In the genomic region with DNA sequence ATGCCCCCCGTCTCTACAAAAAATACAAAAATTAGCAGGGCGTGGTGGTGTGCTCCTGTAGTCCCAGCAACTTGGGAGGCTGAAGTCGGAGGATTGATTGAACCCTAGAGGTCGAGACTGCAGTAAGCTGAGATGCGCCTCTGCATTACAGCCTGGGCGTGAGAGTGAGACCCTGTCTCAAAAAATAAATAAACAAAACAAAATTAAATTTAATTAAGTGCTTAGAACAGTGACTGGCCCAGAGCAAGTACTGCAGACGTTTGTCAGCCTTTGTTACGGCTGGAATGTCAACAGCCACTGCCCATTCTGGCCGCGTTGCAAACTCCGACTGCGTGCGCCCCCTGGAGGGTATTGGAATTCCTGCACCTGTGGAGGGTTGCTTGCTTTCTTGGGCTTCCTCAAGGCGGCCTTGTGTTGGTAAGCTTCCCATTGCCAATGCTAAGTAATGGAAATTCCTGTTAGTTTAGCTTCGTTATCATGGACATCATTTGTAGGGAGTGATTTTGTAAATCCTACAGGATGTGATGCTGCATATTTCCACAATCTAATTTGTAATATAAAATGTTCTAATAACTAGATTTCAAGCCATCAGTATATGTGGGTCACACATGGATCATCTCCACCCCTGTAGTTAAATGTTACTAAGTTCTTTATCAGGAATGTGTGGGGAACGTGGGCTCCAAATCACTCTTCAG, we compare ENCODE assay signal across 8 cellular contexts. TPM values are rescaled to one million over a fixed set of nuclear protein-coding genes. Genes with fewer than 3 reads are reported as not detected.
DNase-seq lines count a peak whose midpoint lies in the region; ATAC-seq and TF ChIP-seq lines count a peak whose summit lies in the region.

No MANE protein-coding gene starts in this region.

- no peaks in the 10 kb centered on the region for H3K4me1 ChIP-seq in liver (ENCODE audit: control insufficient read depth in 4 of 4, insufficient read depth in 4 of 4, low read length in 3 of 4)

- H3K27me3 ChIP-seq in H7 (ENCODE audit: control insufficient read depth, insufficient read depth, low read length) (peaks cover 7% of the 10 kb centered on the region; the same call in 1 of the 2 replicates), liver (ENCODE audit: control insufficient read depth in 4 of 4, insufficient read depth in 4 of 4, low read length in 3 of 4) (peaks cover 0 to 3% (median 0%) of the 10 kb centered on the region in 4 donors)

- ATAC-seq in HG03457 (IDR thresholded peaks at IDR 0.05; ENCODE audit: unreplicated experiment), result no peak

- TF ChIP-seq CTCF in choroid plexus epithelial cell (conservative IDR thresholded peaks at IDR 0.05; ENCODE audit: low read depth, low read length) (peak; percentile 94), liver (IDR thresholded peaks at IDR 0.05; ENCODE audit: low read depth, low read length, missing input control) (peak; percentile 93)

- DNase-seq in COLO829 (ENCODE audit: low spot score) (peak; percentile 88), H7 (peak; percentile 89), NCI-H510A (lab: John Stamatoyannopoulos, UW) (peak; percentile 31), choroid plexus epithelial cell (ENCODE audit: low read depth) (peak; percentile 81)
- DNase-seq in activated CD4-positive, alpha-beta T cell treated with anti-CD3 and anti-CD28 coated beads for 48 hours, result peak; percentile 84
- DNase-seq in stimulated activated CD4-positive, alpha-beta T cell treated with anti-CD3 and anti-CD28 coated beads, TNF-alpha, amount 100 ng/mL, for 4 hours (ENCODE audit: low read depth in 3 of 3), result peak; percentile 48 to 66 (median 54)

- H3K4me3 ChIP-seq in H7 (ENCODE audit: insufficient read depth, low read depth, low read length) (no peak overlapping the region), choroid plexus epithelial cell (ENCODE audit: low read depth, low read length) (no peak overlapping the region), liver (ENCODE audit: low read depth in 1 of 3, low read length in 3 of 3) (no peak overlapping the region)

- H3K9me3 ChIP-seq in liver (ENCODE audit: control insufficient read depth in 4 of 4, low read length in 3 of 4), result no peaks in the 10 kb centered on the region

- TF ChIP-seq RAD21 in liver (IDR thresholded peaks at IDR 0.05), result peak; percentile 84 to 90

- H3K9ac ChIP-seq in liver (ENCODE audit: low read depth in 1 of 2, low read length in 2 of 2), result no peak overlapping the region

- 28% methylated on average over 16 of the region's 16 CpGs for WGBS in liver

- H3K27ac ChIP-seq in liver (ENCODE audit: low read depth in 1 of 2, low read length in 2 of 2), result no peak overlapping the region

- H3K36me3 ChIP-seq in H7 (replicated peaks; ENCODE audit: control insufficient read depth, insufficient read depth, low read length), result no peaks in the 10 kb centered on the region
- H3K36me3 ChIP-seq in liver (ENCODE audit: control insufficient read depth in 4 of 4, insufficient read depth in 3 of 4, low read depth in 1 of 4, low read length in 3 of 4), result no peaks in the 10 kb centered on the region

TF ChIP-seq in liver, 16 proteins besides CTCF, POLR2A, EP300 and RAD21:
- peak; percentile 69 for TF ChIP-seq FOXA1 (IDR thresholded peaks at IDR 0.05)
- no peak for TF ChIP-seq SP1 (IDR thresholded peaks at IDR 0.05)
- TF ChIP-seq EGR1 (IDR thresholded peaks at IDR 0.05; ENCODE audit: low read depth in 2 of 2), result no peak
- no peak for TF ChIP-seq YY1 (IDR thresholded peaks at IDR 0.05)
- TF ChIP-seq, protein P1, sequence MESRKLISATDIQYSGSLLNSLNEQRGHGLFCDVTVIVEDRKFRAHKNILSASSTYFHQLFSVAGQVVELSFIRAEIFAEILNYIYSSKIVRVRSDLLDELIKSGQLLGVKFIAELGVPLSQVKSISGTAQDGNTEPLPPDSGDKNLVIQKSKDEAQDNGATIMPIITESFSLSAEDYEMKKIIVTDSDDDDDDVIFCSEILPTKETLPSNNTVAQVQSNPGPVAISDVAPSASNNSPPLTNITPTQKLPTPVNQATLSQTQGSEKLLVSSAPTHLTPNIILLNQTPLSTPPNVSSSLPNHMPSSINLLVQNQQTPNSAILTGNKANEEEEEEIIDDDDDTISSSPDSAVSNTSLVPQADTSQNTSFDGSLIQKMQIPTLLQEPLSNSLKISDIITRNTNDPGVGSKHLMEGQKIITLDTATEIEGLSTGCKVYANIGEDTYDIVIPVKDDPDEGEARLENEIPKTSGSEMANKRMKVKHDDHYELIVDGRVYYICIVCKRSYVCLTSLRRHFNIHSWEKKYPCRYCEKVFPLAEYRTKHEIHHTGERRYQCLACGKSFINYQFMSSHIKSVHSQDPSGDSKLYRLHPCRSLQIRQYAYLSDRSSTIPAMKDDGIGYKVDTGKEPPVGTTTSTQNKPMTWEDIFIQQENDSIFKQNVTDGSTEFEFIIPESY (IDR thresholded peaks at IDR 0.05), result no peak
- TF ChIP-seq GABPA (IDR thresholded peaks at IDR 0.05 in 1 of 2, conservative IDR thresholded peaks at IDR 0.05 in 1 of 2), result no peak
- TF ChIP-seq, protein P2, sequence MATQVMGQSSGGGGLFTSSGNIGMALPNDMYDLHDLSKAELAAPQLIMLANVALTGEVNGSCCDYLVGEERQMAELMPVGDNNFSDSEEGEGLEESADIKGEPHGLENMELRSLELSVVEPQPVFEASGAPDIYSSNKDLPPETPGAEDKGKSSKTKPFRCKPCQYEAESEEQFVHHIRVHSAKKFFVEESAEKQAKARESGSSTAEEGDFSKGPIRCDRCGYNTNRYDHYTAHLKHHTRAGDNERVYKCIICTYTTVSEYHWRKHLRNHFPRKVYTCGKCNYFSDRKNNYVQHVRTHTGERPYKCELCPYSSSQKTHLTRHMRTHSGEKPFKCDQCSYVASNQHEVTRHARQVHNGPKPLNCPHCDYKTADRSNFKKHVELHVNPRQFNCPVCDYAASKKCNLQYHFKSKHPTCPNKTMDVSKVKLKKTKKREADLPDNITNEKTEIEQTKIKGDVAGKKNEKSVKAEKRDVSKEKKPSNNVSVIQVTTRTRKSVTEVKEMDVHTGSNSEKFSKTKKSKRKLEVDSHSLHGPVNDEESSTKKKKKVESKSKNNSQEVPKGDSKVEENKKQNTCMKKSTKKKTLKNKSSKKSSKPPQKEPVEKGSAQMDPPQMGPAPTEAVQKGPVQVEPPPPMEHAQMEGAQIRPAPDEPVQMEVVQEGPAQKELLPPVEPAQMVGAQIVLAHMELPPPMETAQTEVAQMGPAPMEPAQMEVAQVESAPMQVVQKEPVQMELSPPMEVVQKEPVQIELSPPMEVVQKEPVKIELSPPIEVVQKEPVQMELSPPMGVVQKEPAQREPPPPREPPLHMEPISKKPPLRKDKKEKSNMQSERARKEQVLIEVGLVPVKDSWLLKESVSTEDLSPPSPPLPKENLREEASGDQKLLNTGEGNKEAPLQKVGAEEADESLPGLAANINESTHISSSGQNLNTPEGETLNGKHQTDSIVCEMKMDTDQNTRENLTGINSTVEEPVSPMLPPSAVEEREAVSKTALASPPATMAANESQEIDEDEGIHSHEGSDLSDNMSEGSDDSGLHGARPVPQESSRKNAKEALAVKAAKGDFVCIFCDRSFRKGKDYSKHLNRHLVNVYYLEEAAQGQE (IDR thresholded peaks at IDR 0.05), result no peak
- TF ChIP-seq NR2F2 (IDR thresholded peaks at IDR 0.05), result no peak
- no peak for TF ChIP-seq JUND (IDR thresholded peaks at IDR 0.05)
- TF ChIP-seq FOXA2 (IDR thresholded peaks at IDR 0.05), result peak; percentile 85
- no peak for TF ChIP-seq TAF1 (conservative IDR thresholded peaks at IDR 0.05)
- TF ChIP-seq, protein P3, sequence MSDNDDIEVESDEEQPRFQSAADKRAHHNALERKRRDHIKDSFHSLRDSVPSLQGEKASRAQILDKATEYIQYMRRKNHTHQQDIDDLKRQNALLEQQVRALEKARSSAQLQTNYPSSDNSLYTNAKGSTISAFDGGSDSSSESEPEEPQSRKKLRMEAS (IDR thresholded peaks at IDR 0.05), result no peak
- TF ChIP-seq RXRA (IDR thresholded peaks at IDR 0.05), result no peak
- TF ChIP-seq HNF4G (IDR thresholded peaks at IDR 0.05), result no peak
- peak in 1 of 2 donors; percentile 3 for TF ChIP-seq HNF4A (conservative IDR thresholded peaks at IDR 0.05)

RNA-seq across cellular contexts. Expression of gene ATP6V1B1, which starts 15.9 kb away (rescaled TPM):
- total RNA-seq in H7 (2014; rRNA removed; shearing (Covaris generic)), result 0.14 TPM in 1 of 2 replicates, not detected in the other
- not detected for total RNA-seq in liver
- not detected for polyA plus RNA-seq in liver

RNA-seq across cellular contexts. Expression of gene VAX2, which starts 19.4 kb away (rescaled TPM):
- total RNA-seq in H7 (2014; rRNA removed; shearing (Covaris generic)), result not detected in 2 replicates
- total RNA-seq in liver, result not detected
- under 1 TPM in 1 of 2 donors, not detected in 1; 0.05 TPM for polyA plus RNA-seq in liver

RNA-seq across cellular contexts. Expression of gene ANKRD53, which starts 58.6 kb away (rescaled TPM):
- not detected in 2 replicates for total RNA-seq in H7 (2014; rRNA removed; shearing (Covaris generic))
- under 1 TPM; 0.33 to 0.50 TPM for total RNA-seq in liver
- under 1 TPM; 0.29 to 0.46 TPM for polyA plus RNA-seq in liver

Comparison
In these comparisons a context has a peak if more than half of its experiments do, and no peak if none do; other contexts are left out.
1. DNase-seq: peak in every context shown above with its lines; median percentile 89 in H7; 88 in COLO829; 84 in activated CD4-positive, alpha-beta T cell treated with anti-CD3 and anti-CD28 coated beads for 48 hours; 81 in choroid plexus epithelial cell; 54 in stimulated activated CD4-positive, alpha-beta T cell treated with anti-CD3 and anti-CD28 coated beads, TNF-alpha, amount 100 ng/mL, for 4 hours; 31 in NCI-H510A.